ENCODE assay signal across 25 cellular contexts in genomic region chr2:44326548-44327269, GRCh38. TPM values are rescaled to one million over a fixed set of nuclear protein-coding genes. Genes with fewer than 3 reads are reported as not detected.
"Had no signal": no experiment of that assay in that cellular context is flagged by ENCODE, and none has a peak within 500 bp of the region (broad histone marks: within the 10 kb centered on the region; RNA-seq: fewer than 3 reads in every experiment).

No MANE protein-coding gene starts in this region.

- H3K79me2 ChIP-seq: hepatocyte had no signal

- H3K4me1 Mint-ChIP-seq: activated B cell treated with CpG ODN at 0.5 μM for 24 hours; activated naive CD4-positive, alpha-beta T cell treated with anti-CD3 and anti-CD28 coated beads, Interleukin-2, amount 10 ng/mL, durations not matched to agents 7 days and 5 days; memory B cell; naive B cell had no signal

- H3K9me3 Mint-ChIP-seq: activated B cell treated with CpG ODN at 0.5 μM for 24 hours; activated CD4-positive, alpha-beta T cell treated with anti-CD3 and anti-CD28 coated beads, Interleukin-2, amount 10 ng/mL, durations not matched to agents 24 days and 14 days; activated naive CD4-positive, alpha-beta T cell treated with anti-CD3 and anti-CD28 coated beads, Interleukin-2, amount 10 ng/mL, durations not matched to agents 7 days and 5 days; activated T-cell treated with anti-CD3 and anti-CD28 coated beads, Interleukin-2, amount 50 U/mL, for 4 hours; dendritic cell treated with granulocyte-macrophage colony-stimulating factor and Interleukin-4, amounts not matched to agents 40 ng/mL and 50 ng/mL, for 4 days; memory B cell; naive B cell; T-cell had no signal

- H3K27me3 Mint-ChIP-seq: activated B cell treated with CpG ODN at 0.5 μM for 24 hours; activated CD4-positive, alpha-beta T cell treated with anti-CD3 and anti-CD28 coated beads, Interleukin-2, amount 10 ng/mL, durations not matched to agents 24 days and 14 days; activated naive CD4-positive, alpha-beta T cell treated with anti-CD3 and anti-CD28 coated beads, Interleukin-2, amount 10 ng/mL, durations not matched to agents 7 days and 5 days; dendritic cell treated with granulocyte-macrophage colony-stimulating factor and Interleukin-4, amounts not matched to agents 40 ng/mL and 50 ng/mL, for 4 days; memory B cell; naive B cell; T-cell had no signal

- ATAC-seq: activated CD8-positive, alpha-beta T cell treated with anti-CD3 and anti-CD28 coated beads, Interleukin-2, amount 10 ng/mL, durations not matched to agents 7 days and 5 days; activated T-cell treated with anti-CD3 and anti-CD28 coated beads, Interleukin-2, amount 50 U/mL, for 4 hours; mucosa of descending colon; T-cell had no signal

- FAIRE-seq: endothelial cell of umbilical vein had no signal

- H3K4me3 ChIP-seq: esophagus squamous epithelium, hepatocyte, mucosa of descending colon, ovary, tibial nerve, uterus had no signal

- H3K9me3 ChIP-seq: esophagus squamous epithelium, mucosa of descending colon, ovary, SK-N-SH, tibial nerve, uterus had no signal

- H3K27ac Mint-ChIP-seq: activated B cell treated with CpG ODN at 0.5 μM for 24 hours; activated CD4-positive, alpha-beta T cell treated with anti-CD3 and anti-CD28 coated beads, Interleukin-2, amount 10 ng/mL, durations not matched to agents 24 days and 14 days; activated CD8-positive, alpha-beta T cell treated with anti-CD3 and anti-CD28 coated beads, Interleukin-2, amount 10 ng/mL, durations not matched to agents 7 days and 5 days; activated naive CD4-positive, alpha-beta T cell treated with anti-CD3 and anti-CD28 coated beads, Interleukin-2, amount 10 ng/mL, durations not matched to agents 7 days and 5 days; dendritic cell treated with granulocyte-macrophage colony-stimulating factor and Interleukin-4, amounts not matched to agents 40 ng/mL and 50 ng/mL, for 4 days; memory B cell; naive B cell; T-cell had no signal

- H3K9ac ChIP-seq: SK-N-SH had no signal

- H2AFZ ChIP-seq: hepatocyte had no signal

- H3K27me3 ChIP-seq: esophagus squamous epithelium, hepatocyte, ovary, tibial nerve, uterus had no signal

- DNase-seq: activated B cell treated with CpG ODN at 0.5 μM for 24 hours; activated CD4-positive, alpha-beta T cell treated with anti-CD3 and anti-CD28 coated beads, Interleukin-2, amount 10 ng/mL, durations not matched to agents 24 days and 14 days; activated CD8-positive, alpha-beta T cell treated with anti-CD3 and anti-CD28 coated beads, Interleukin-2, amount 10 ng/mL, durations not matched to agents 7 days and 5 days; activated effector memory CD4-positive, alpha-beta T cell treated with Interleukin-2 at 50 U/mL for 16 hours; activated naive CD4-positive, alpha-beta T cell treated with anti-CD3 and anti-CD28 coated beads, Interleukin-2, amount 10 ng/mL, durations not matched to agents 7 days and 5 days; activated T-cell treated with anti-CD3 and anti-CD28 coated beads, Interleukin-2, amount 50 U/mL, for 4 hours; effector CD8-positive, alpha-beta T cell; esophagus squamous epithelium; mucosa of descending colon; naive B cell; ovary; SK-N-SH; stimulated activated CD4-positive, alpha-beta T cell treated with anti-CD3 and anti-CD28 coated beads, Interleukin-12 subunit alpha, Interleukin-12 subunit beta, amount 100 ng/mL, for 4 hours; stimulated activated CD4-positive, alpha-beta T cell treated with anti-CD3 and anti-CD28 coated beads, Interleukin-1b, Interleukin-23, amount 100 ng/mL, for 48 hours; stimulated activated CD8-positive, alpha-beta memory T cell treated with anti-CD3 and anti-CD28 coated beads, Interleukin-4, amount 100 ng/mL, for 48 hours; stimulated activated naive CD4-positive, alpha-beta T cell; T-cell; uterus had no signal

- H3K27ac ChIP-seq: esophagus squamous epithelium, hepatocyte, ovary, tibial nerve, uterus had no signal

- H3K4me3 Mint-ChIP-seq: activated B cell treated with CpG ODN at 0.5 μM for 24 hours; activated CD4-positive, alpha-beta T cell treated with anti-CD3 and anti-CD28 coated beads, Interleukin-2, amount 10 ng/mL, durations not matched to agents 24 days and 14 days; activated CD8-positive, alpha-beta T cell treated with anti-CD3 and anti-CD28 coated beads, Interleukin-2, amount 10 ng/mL, durations not matched to agents 7 days and 5 days; activated naive CD4-positive, alpha-beta T cell treated with anti-CD3 and anti-CD28 coated beads, Interleukin-2, amount 10 ng/mL, durations not matched to agents 7 days and 5 days; activated T-cell treated with anti-CD3 and anti-CD28 coated beads, Interleukin-2, amount 50 U/mL, for 4 hours; dendritic cell treated with granulocyte-macrophage colony-stimulating factor and Interleukin-4, amounts not matched to agents 40 ng/mL and 50 ng/mL, for 4 days; memory B cell; naive B cell; T-cell had no signal

- H3K36me3 ChIP-seq: ovary had no signal

- H3K4me2 ChIP-seq: hepatocyte, SK-N-SH had no signal

RNA-seq across cellular contexts. Expression of gene SLC3A1, which starts 51.4 kb away (rescaled TPM):
- total RNA-seq: activated CD4-positive, alpha-beta T cell treated with anti-CD3 and anti-CD28 coated beads, Interleukin-2, amount 10 ng/mL, durations not matched to agents 24 days and 14 days; activated CD8-positive, alpha-beta T cell treated with anti-CD3 and anti-CD28 coated beads, Interleukin-2, amount 10 ng/mL, durations not matched to agents 7 days and 5 days; activated T-cell treated with anti-CD3 and anti-CD28 coated beads, Interleukin-2, amount 50 U/mL, for 4 hours; chondrocyte; endothelial cell of umbilical vein; glomerular endothelial cell had no signal
- polyA plus RNA-seq: endothelial cell of umbilical vein had no signal
